ENCODE assay signal across 7 cellular contexts in genomic region chr19:52897149-52897935, GRCh38. TPM values are rescaled to one million over a fixed set of nuclear protein-coding genes. Genes with fewer than 3 reads are reported as not detected.
DNase-seq lines count a peak whose midpoint lies in the region; ATAC-seq, FAIRE-seq and TF ChIP-seq lines count a peak whose summit lies in the region.

Gene ZNF320, minus strand, starts transcription at chr19:52897635. Its CDS starts 7,380 bp downstream, at chr19:52890255.

- peak within 1 kb of the TSS; percentile 88 for H3K4me3 Mint-ChIP-seq in activated CD4-positive, alpha-beta T cell treated with anti-CD3 and anti-CD28 coated beads for 36 hours

- peaks cover 31% of the 10 kb centered on the region for H3K4me1 Mint-ChIP-seq in activated CD4-positive, alpha-beta T cell treated with anti-CD3 and anti-CD28 coated beads for 36 hours

- ATAC-seq in HG02970 (IDR thresholded peaks at IDR 0.05; ENCODE audit: low FRiP score, unreplicated experiment) (peak; percentile 83), left colon (peak; percentile 97)
- ATAC-seq in activated CD4-positive, alpha-beta T cell treated with anti-CD3 and anti-CD28 coated beads for 36 hours, result peak; percentile 100

- CTCF ChIA-PET in activated CD4-positive, alpha-beta T cell treated with anti-CD3 and anti-CD28 coated beads for 36 hours (lab: Charles Lee), result interaction anchor here (1.0 kb wide), 1 partner anchor 13 kb away, joined by 3 read pairs; no protein-coding TSS in a partner anchor

- DNase-seq in GM18507 (ENCODE audit: extremely low spot score, insufficient read length, low read depth), result peak; percentile 60
- peak; percentile 32 for DNase-seq in NCI-H2107 treated with DMSO at 0.1 percent for 48 hours (lab: John Stamatoyannopoulos, UW; ENCODE audit: unreplicated experiment)
- peak; percentile 98 for DNase-seq in activated CD4-positive, alpha-beta T cell treated with anti-CD3 and anti-CD28 coated beads for 36 hours
- DNase-seq in choroid plexus epithelial cell (ENCODE audit: low read depth), result peak; percentile 94
- peak; percentile 97 for DNase-seq in left colon
- DNase-seq in stimulated activated CD4-positive, alpha-beta T cell treated with anti-CD3 and anti-CD28 coated beads, Interleukin-2, amount 100 ng/mL, for 24 hours, result peak; percentile 87 to 90

- POLR2A ChIA-PET in activated CD4-positive, alpha-beta T cell treated with anti-CD3 and anti-CD28 coated beads for 36 hours (lab: Charles Lee), result interaction anchor here (0.6 to 1.0 kb wide), 3 partner anchors 39 to 1552 kb away, joined by 3 read pairs; partner anchors contain the start of gene LENG8

- intact Hi-C loops in activated CD4-positive, alpha-beta T cell treated with anti-CD3 and anti-CD28 coated beads for 36 hours (cut with DNase I, micrococcal nuclease), result loop anchor here (1.0 to 5.0 kb wide), 13 partner anchors 25 to 470 kb away; partner anchors contain the start of genes ZNF816 (in 2 of the 2), ZNF888 (in 2 of the 2), ZNF160 (in 1 of the 2) and ZNF468 (in 1 of the 2)
- intact Hi-C loops in left colon (cut with DNase I, micrococcal nuclease), result no loop called here

- no peaks in the 10 kb centered on the region for H3K27me3 Mint-ChIP-seq in activated CD4-positive, alpha-beta T cell treated with anti-CD3 and anti-CD28 coated beads for 36 hours

- FAIRE-seq in GM18507 (lab: Jason Lieb, UNC), result peak; percentile 90

- H3K4me3 ChIP-seq in choroid plexus epithelial cell (ENCODE audit: low read depth, low read length), result peak within 1 kb of the TSS; percentile 73

- H3K36me3 Mint-ChIP-seq in activated CD4-positive, alpha-beta T cell treated with anti-CD3 and anti-CD28 coated beads for 36 hours (ENCODE audit: low read depth), result peaks cover 32% of the 10 kb centered on the region

- peak within 1 kb of the TSS; percentile 93 for H3K27ac Mint-ChIP-seq in activated CD4-positive, alpha-beta T cell treated with anti-CD3 and anti-CD28 coated beads for 36 hours

- no peaks in the 10 kb centered on the region for H3K9me3 Mint-ChIP-seq in activated CD4-positive, alpha-beta T cell treated with anti-CD3 and anti-CD28 coated beads for 36 hours (ENCODE audit: low read depth)

- no peak for TF ChIP-seq CTCF in choroid plexus epithelial cell (conservative IDR thresholded peaks at IDR 0.05; ENCODE audit: low read depth, low read length)

RNA-seq across cellular contexts. Expression of gene ZNF320, which starts in this region (rescaled TPM):
- total RNA-seq in activated CD4-positive, alpha-beta T cell treated with anti-CD3 and anti-CD28 coated beads for 36 hours, result 10 to 100 TPM; 10.8 to 12.2 TPM
- 10 to 100 TPM; 14.6 to 20.9 TPM for total RNA-seq in left colon

Comparison
In these comparisons a context has a peak if more than half of its experiments do, and no peak if none do; other contexts are left out.
1. Peak in every context shown above with its lines: DNase-seq, ATAC-seq and H3K4me3 ChIP-seq.
2. DNase-seq: peak in every context shown above with its lines; median percentile 98 in activated CD4-positive, alpha-beta T cell treated with anti-CD3 and anti-CD28 coated beads for 36 hours; 97 in left colon; 94 in choroid plexus epithelial cell; 88 in stimulated activated CD4-positive, alpha-beta T cell treated with anti-CD3 and anti-CD28 coated beads, Interleukin-2, amount 100 ng/mL, for 24 hours; 60 in GM18507; 32 in NCI-H2107 treated with DMSO at 0.1 percent for 48 hours.
3. intact Hi-C loops: an anchor here in activated CD4-positive, alpha-beta T cell treated with anti-CD3 and anti-CD28 coated beads for 36 hours (1.0 to 5.0 kb wide); none called in left colon.